10 cellular contexts compared by ENCODE assay signal in the genomic region with DNA sequence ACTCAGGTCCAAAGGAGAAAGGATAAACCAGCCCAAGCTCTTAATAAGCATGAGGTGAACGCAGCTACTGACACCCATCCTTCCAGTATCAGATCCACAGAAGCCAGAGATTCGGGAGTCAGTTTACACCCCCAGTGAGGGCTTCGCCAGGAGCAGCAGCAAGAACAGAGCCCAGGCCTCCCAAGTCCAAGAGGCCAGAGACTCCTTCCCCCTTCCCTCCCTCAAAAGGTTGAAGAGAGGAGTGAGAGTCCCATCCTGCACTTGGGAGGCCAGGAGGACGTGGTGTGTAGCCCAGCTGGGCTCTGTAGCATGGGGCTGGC.
DNase-seq lines count a peak whose midpoint lies in the region; ATAC-seq and TF ChIP-seq lines count a peak whose summit lies in the region.
"Had no signal": no experiment of that assay in that cellular context is flagged by ENCODE, and none has a peak within 500 bp of the region (broad histone marks: within the 10 kb centered on the region; RNA-seq: fewer than 3 reads in every experiment).

No MANE protein-coding gene starts in this region.

- H3K4me3 ChIP-seq in SK-N-SH (ENCODE audit: low read depth in 2 of 2, low read length in 1 of 2) (no peak overlapping the region), coronary artery (peak overlapping the region; percentile 38), muscle layer of colon (ENCODE audit: low read depth in 1 of 2, low read length in 2 of 2) (no peak overlapping the region), tibial artery (peak overlapping the region in 1 of 2 donors; percentile 26)
- H3K4me3 ChIP-seq: SK-N-MC had no signal

- H2AFZ ChIP-seq in SK-N-SH (ENCODE audit: low read depth): no peak overlapping the region

- H3K36me3 Mint-ChIP-seq in activated CD4-positive, alpha-beta memory T cell treated with anti-CD3 and anti-CD28 coated beads, Interleukin-2, amount 10 ng/mL, durations not matched to agents 7 days and 5 days (ENCODE audit: low read depth): peaks cover 10% of the 10 kb centered on the region

- POLR2A ChIA-PET in SK-N-SH (lab: Yijun Ruan, JAX): interaction anchor here (1.3 to 2.2 kb wide), 3 partner anchors 19 to 275 kb away, joined by 3 to 5 read pairs (median 4); a partner anchor contains a TSS
- POLR2A ChIA-PET in activated CD4-positive, alpha-beta memory T cell treated with anti-CD3 and anti-CD28 coated beads, Interleukin-2, amount 10 ng/mL, durations not matched to agents 7 days and 5 days (lab: Charles Lee): no interaction called here

- H3K9ac ChIP-seq in SK-N-SH: no peak overlapping the region
- no peak overlapping the region for H3K9ac ChIP-seq in muscle layer of colon (ENCODE audit: low read length)

- CTCF ChIA-PET in SK-N-SH (lab: Yijun Ruan, JAX): interaction anchor here (0.7 to 4.9 kb wide), 15 partner anchors 9 to 217 kb away, joined by 3 to 20 read pairs (median 6); a partner anchor contains a TSS
- CTCF ChIA-PET in activated CD4-positive, alpha-beta memory T cell treated with anti-CD3 and anti-CD28 coated beads, Interleukin-2, amount 10 ng/mL, durations not matched to agents 7 days and 5 days (lab: Charles Lee): no interaction called here

- H3K4me2 ChIP-seq in SK-N-SH: no peak overlapping the region

- DNase-seq in SK-N-SH: no peak
- no peak for DNase-seq in coronary artery (ENCODE audit: low spot score)
- no peak for DNase-seq in tibial artery
- DNase-seq in activated CD4-positive, alpha-beta memory T cell treated with anti-CD3 and anti-CD28 coated beads, Interleukin-2, amount 10 ng/mL, durations not matched to agents 7 days and 5 days: no peak
- DNase-seq in UCSD-AML1 (lab: John Stamatoyannopoulos, UW; ENCODE audit: unreplicated experiment): no peak

- TF ChIP-seq RAD21 in SK-N-SH (IDR thresholded peaks at IDR 0.05; ENCODE audit: low read length): no peak

- H3K9me3 Mint-ChIP-seq in activated CD4-positive, alpha-beta memory T cell treated with anti-CD3 and anti-CD28 coated beads, Interleukin-2, amount 10 ng/mL, durations not matched to agents 7 days and 5 days: no peaks in the 10 kb centered on the region

- no peak overlapping the region for H3K27ac Mint-ChIP-seq in activated CD4-positive, alpha-beta memory T cell treated with anti-CD3 and anti-CD28 coated beads, Interleukin-2, amount 10 ng/mL, durations not matched to agents 7 days and 5 days

- WGBS in SK-N-SH (ENCODE audit: low lambda C conversion rate): 91% methylated on average over 3 of the region's 4 CpGs

- H3K36me3 ChIP-seq in SK-N-SH (replicated peaks in 1 of 2; ENCODE audit: control insufficient read depth in 1 of 2, insufficient read depth in 2 of 2, low read length in 1 of 2): peaks cover 0 to 3% of the 10 kb centered on the region in 2 experiments
- no peaks in the 10 kb centered on the region for H3K36me3 ChIP-seq in muscle layer of colon (ENCODE audit: insufficient read depth, low read length)
- H3K36me3 ChIP-seq in tibial artery: no peaks in the 10 kb centered on the region

- H3K27ac ChIP-seq in SK-N-SH (ENCODE audit: low read depth in 2 of 2, low read length in 1 of 2) (peak overlapping the region in 1 of 2 experiments; percentile 90; a peak in 2 of 4 replicates), coronary artery (peak overlapping the region; percentile 97), muscle layer of colon (ENCODE audit: low read depth, low read length) (peak overlapping the region; percentile 92), tibial artery (peak overlapping the region; percentile 87 to 98)
- H3K27ac ChIP-seq: 22Rv1, SK-N-MC had no signal

- no peaks in the 10 kb centered on the region for H3K27me3 Mint-ChIP-seq in activated CD4-positive, alpha-beta memory T cell treated with anti-CD3 and anti-CD28 coated beads, Interleukin-2, amount 10 ng/mL, durations not matched to agents 7 days and 5 days

- no peaks in the 10 kb centered on the region for H3F3A ChIP-seq in SK-N-SH (replicated peaks; ENCODE audit: insufficient read depth)

- intact Hi-C loops in tibial artery (cut with DNase I; ENCODE audit: low total_unique reads): loop anchor here (5.0 to 10.0 kb wide), 2 partner anchors 62 to 215 kb away; no protein-coding TSS in a partner anchor

- TF ChIP-seq CTCF in SK-N-SH (IDR thresholded peaks at IDR 0.05) (0 out of 2 replicates have a peak, but pooled peaks have one; percentile 10), coronary artery (IDR thresholded peaks at IDR 0.05) (peak; percentile 46), tibial artery (IDR thresholded peaks at IDR 0.05) (no peak)

- H3K27me3 ChIP-seq in SK-N-SH (ENCODE audit: insufficient read depth) (no peaks in the 10 kb centered on the region), muscle layer of colon (ENCODE audit: control insufficient read depth in 1 of 2, insufficient read depth in 2 of 2, low read length in 2 of 2) (no peaks in the 10 kb centered on the region), tibial artery (no peaks in the 10 kb centered on the region)

- ATAC-seq in SK-N-SH treated with all-trans-retinoic acid at 6 μM for 48 hours (no peak; the same call in 2 of the 3 replicates), GM18907 (IDR thresholded peaks at IDR 0.05; ENCODE audit: unreplicated experiment) (no peak)

- H3K4me3 Mint-ChIP-seq in activated CD4-positive, alpha-beta memory T cell treated with anti-CD3 and anti-CD28 coated beads, Interleukin-2, amount 10 ng/mL, durations not matched to agents 7 days and 5 days: no peak overlapping the region

- no peaks in the 10 kb centered on the region for H3K79me2 ChIP-seq in SK-N-SH (ENCODE audit: insufficient read depth)

- H3K4me1 Mint-ChIP-seq in activated CD4-positive, alpha-beta memory T cell treated with anti-CD3 and anti-CD28 coated beads, Interleukin-2, amount 10 ng/mL, durations not matched to agents 7 days and 5 days: peaks cover 17% of the 10 kb centered on the region

- no peaks in the 10 kb centered on the region for H3K9me3 ChIP-seq in SK-N-SH
- H3K9me3 ChIP-seq in muscle layer of colon (ENCODE audit: low read length): no peaks in the 10 kb centered on the region
- no peaks in the 10 kb centered on the region for H3K9me3 ChIP-seq in tibial artery

- no peaks in the 10 kb centered on the region; the same call in 1 of the 2 replicates for H4K20me1 ChIP-seq in SK-N-SH (ENCODE audit: insufficient read depth)

- H3K4me1 ChIP-seq in SK-N-SH (ENCODE audit: control insufficient read depth in 1 of 2, insufficient read depth in 2 of 2, low read depth in 1 of 2, low read length in 1 of 2) (peaks cover 0 to 45% of the 10 kb centered on the region in 2 experiments; a peak in 2 of 4 replicates), muscle layer of colon (ENCODE audit: insufficient read depth, low read length) (peaks cover 81% of the 10 kb centered on the region), tibial artery (peaks cover 23 to 100% (median 79%) of the 10 kb centered on the region in 4 donors)

- no peaks in the 10 kb centered on the region for H3K9me2 ChIP-seq in SK-N-SH

- no peak for TF ChIP-seq EP300 in SK-N-SH (IDR thresholded peaks at IDR 0.05; ENCODE audit: borderline replicate concordance in 1 of 2, low read depth in 1 of 2, low read length in 1 of 2)

TF ChIP-seq in SK-N-SH, 30 proteins besides CTCF, POLR2A, EP300 and RAD21 (continues in another document):
- TF ChIP-seq, protein P1, sequence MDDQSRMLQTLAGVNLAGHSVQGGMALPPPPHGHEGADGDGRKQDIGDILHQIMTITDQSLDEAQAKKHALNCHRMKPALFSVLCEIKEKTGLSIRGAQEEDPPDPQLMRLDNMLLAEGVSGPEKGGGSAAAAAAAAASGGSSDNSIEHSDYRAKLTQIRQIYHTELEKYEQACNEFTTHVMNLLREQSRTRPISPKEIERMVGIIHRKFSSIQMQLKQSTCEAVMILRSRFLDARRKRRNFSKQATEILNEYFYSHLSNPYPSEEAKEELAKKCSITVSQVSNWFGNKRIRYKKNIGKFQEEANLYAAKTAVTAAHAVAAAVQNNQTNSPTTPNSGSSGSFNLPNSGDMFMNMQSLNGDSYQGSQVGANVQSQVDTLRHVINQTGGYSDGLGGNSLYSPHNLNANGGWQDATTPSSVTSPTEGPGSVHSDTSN (IDR thresholded peaks at IDR 0.05): no peak
- TF ChIP-seq POLR2AphosphoS5 (IDR thresholded peaks at IDR 0.05; ENCODE audit: low read depth, low read length): no peak
- no peak for TF ChIP-seq CHD2 (IDR thresholded peaks at IDR 0.05; ENCODE audit: low read length, partially characterized antibody)

TF ChIP-seq in SK-N-SH treated with all-trans-retinoic acid at 6 μM for 48 hours, 23 proteins besides CTCF, POLR2A, EP300 and RAD21 (continues in another document):
- TF ChIP-seq, protein P2, sequence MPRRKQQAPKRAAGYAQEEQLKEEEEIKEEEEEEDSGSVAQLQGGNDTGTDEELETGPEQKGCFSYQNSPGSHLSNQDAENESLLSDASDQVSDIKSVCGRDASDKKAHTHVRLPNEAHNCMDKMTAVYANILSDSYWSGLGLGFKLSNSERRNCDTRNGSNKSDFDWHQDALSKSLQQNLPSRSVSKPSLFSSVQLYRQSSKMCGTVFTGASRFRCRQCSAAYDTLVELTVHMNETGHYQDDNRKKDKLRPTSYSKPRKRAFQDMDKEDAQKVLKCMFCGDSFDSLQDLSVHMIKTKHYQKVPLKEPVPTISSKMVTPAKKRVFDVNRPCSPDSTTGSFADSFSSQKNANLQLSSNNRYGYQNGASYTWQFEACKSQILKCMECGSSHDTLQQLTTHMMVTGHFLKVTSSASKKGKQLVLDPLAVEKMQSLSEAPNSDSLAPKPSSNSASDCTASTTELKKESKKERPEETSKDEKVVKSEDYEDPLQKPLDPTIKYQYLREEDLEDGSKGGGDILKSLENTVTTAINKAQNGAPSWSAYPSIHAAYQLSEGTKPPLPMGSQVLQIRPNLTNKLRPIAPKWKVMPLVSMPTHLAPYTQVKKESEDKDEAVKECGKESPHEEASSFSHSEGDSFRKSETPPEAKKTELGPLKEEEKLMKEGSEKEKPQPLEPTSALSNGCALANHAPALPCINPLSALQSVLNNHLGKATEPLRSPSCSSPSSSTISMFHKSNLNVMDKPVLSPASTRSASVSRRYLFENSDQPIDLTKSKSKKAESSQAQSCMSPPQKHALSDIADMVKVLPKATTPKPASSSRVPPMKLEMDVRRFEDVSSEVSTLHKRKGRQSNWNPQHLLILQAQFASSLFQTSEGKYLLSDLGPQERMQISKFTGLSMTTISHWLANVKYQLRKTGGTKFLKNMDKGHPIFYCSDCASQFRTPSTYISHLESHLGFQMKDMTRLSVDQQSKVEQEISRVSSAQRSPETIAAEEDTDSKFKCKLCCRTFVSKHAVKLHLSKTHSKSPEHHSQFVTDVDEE (CRISPR knock-in tag; IDR thresholded peaks at IDR 0.05): no peak
- no peak for TF ChIP-seq RARB (CRISPR knock-in tag; IDR thresholded peaks at IDR 0.05)
- TF ChIP-seq ARNTL (CRISPR knock-in tag; IDR thresholded peaks at IDR 0.05; ENCODE audit: borderline replicate concordance, low read depth): no peak
- no peak for TF ChIP-seq SNAI2 (CRISPR knock-in tag; IDR thresholded peaks at IDR 0.05)

Comparison
In these comparisons a context has a peak if more than half of its experiments do, and no peak if none do; other contexts are left out.
1. CTCF ChIP-seq: peak in SK-N-SH (single experiment) and coronary artery (single experiment); none in tibial artery (0 of 2).